Comparison of ENCODE assay signal across 17 cellular contexts in genomic region chr13:97011446-97012131, GRCh38.
"Had no signal": no experiment of that assay in that cellular context is flagged by ENCODE, and none has a peak within 500 bp of the region (broad histone marks: within the 10 kb centered on the region; RNA-seq: fewer than 3 reads in every experiment).

No MANE protein-coding gene starts in this region.

- H3K4me1 ChIP-seq: ascending aorta, Peyer's patch, SJSA1 had no signal

- H3K4me3 ChIP-seq: ascending aorta, Peyer's patch, SJSA1 had no signal

- H3K27ac ChIP-seq: ascending aorta, KMS-11, Peyer's patch, SJSA1 had no signal

- H3K9me3 ChIP-seq: ascending aorta, Peyer's patch, SJSA1 had no signal

- H3K36me3 ChIP-seq: ascending aorta, Peyer's patch, SJSA1 had no signal

- H3K9ac ChIP-seq: KMS-11 had no signal

- DNase-seq: activated CD4-positive, alpha-beta T cell treated with anti-CD3 and anti-CD28 coated beads for 4 hours; activated CD8-positive, alpha-beta memory T cell treated with anti-CD3 and anti-CD28 coated beads, Interleukin-2, amount 50 U/mL, for 4 hours; activated CD8-positive, alpha-beta T cell treated with anti-CD3 and anti-CD28 coated beads for 36 hours; activated effector memory CD4-positive, alpha-beta T cell treated with Interleukin-2 at 50 U/mL for 16 hours; activated naive CD4-positive, alpha-beta T cell; NCI-H1092; NCI-H1436; NCI-H187 treated with DMSO at 0.1 percent for 48 hours; NCI-H446; NCI-H524; NCI-H82; Peyer's patch had no signal

- ATAC-seq: activated CD4-positive, CD25-positive, alpha-beta regulatory T cell treated with anti-CD3 and anti-CD28 coated beads, Interleukin-2, amount 50 U/mL, for 24 hours; activated CD8-positive, alpha-beta T cell treated with anti-CD3 and anti-CD28 coated beads for 36 hours; SK-N-SH treated with all-trans-retinoic acid at 6 μM for 48 hours had no signal

- H3K27me3 ChIP-seq: ascending aorta, Peyer's patch, SJSA1 had no signal

- H3K4me2 ChIP-seq: KMS-11 had no signal
